ENCODE assay signal across 8 cellular contexts in the genomic region with DNA sequence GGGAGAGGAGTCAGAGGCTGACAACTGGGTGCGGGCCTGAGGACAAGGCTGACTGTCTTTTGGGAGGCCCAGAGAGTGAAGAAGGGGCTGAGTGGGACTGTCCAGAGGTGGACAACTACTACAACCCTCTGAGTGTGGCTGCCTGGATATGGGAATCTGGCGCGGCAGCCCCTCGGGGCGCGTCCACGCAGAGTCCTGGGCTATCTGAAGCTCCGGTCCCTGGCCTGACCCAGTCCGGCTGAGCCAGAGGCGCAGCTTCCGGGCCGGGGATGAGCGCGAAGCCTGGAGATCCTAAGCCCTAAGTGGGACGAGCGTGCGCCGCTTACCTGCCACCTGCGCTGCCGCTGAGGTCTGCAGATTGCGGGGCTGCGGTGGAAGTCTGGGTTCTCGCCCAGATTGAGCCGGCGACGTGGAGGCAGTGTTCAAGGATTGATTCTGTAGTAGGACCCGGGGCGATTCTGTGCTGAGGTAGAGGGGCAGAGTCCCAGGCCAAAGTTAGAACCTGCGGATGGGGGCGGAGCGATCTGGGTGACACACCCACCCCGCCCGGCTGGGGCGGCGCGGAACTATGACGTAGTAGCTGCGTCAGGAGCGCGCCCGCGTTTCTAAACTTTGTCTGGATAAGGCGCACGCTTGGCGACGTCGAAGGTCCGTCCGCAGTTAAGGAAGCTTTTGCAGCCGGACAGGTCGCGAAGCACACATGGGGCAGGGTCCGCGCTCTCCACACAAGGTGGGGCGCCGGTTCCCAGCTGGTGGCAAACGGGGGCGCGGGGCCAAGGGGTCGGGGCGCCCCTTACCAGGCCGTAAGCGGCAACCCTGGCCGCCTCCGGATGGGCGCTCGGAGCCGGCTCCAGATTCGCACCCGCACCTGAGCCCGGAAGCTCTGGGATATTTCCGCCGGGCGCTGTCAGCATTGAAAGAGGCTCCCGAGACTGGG. TPM values are rescaled to one million over a fixed set of nuclear protein-coding genes. Genes with fewer than 3 reads are reported as not detected.
DNase-seq lines count a peak whose midpoint lies in the region; ATAC-seq and TF ChIP-seq lines count a peak whose summit lies in the region.

Gene DHRS1 (minus strand): TSS at position 526 of the 937 bp plus-strand sequence. CDS start 674 bp downstream, outside the sequence.
Gene NOP9 (plus strand): TSS at position 596 of the 937 bp plus-strand sequence. CDS start 105 bp downstream, at position 701.

- no peaks in the 10 kb centered on the region for H3K27me3 ChIP-seq in BLaER1
- H3K27me3 ChIP-seq in lower lobe of right lung (ENCODE audit: low read depth): no peaks in the 10 kb centered on the region

- H3K9me3 Mint-ChIP-seq in activated CD4-positive, alpha-beta memory T cell treated with anti-CD3 and anti-CD28 coated beads, Interleukin-2, amount 10 ng/mL, durations not matched to agents 7 days and 5 days: no peaks in the 10 kb centered on the region

- H3K27ac ChIP-seq in BLaER1 (peak within 1 kb of the TSS; percentile 76), lower lobe of right lung (peak within 1 kb of the TSS; percentile 92)

- H3K9me3 ChIP-seq in BLaER1 (no peaks in the 10 kb centered on the region), lower lobe of right lung (no peaks in the 10 kb centered on the region)

- H3K36me3 ChIP-seq in BLaER1: peaks cover 50% of the 10 kb centered on the region
- peaks cover 57% of the 10 kb centered on the region for H3K36me3 ChIP-seq in lower lobe of right lung

- peaks cover 25% of the 10 kb centered on the region for H4K20me1 ChIP-seq in BLaER1

- no peak for TF ChIP-seq CTCF in lower lobe of right lung (IDR thresholded peaks at IDR 0.05)

- H3K4me3 Mint-ChIP-seq in activated CD4-positive, alpha-beta memory T cell treated with anti-CD3 and anti-CD28 coated beads, Interleukin-2, amount 10 ng/mL, durations not matched to agents 7 days and 5 days: peak within 1 kb of the TSS; percentile 84

- H3K27ac Mint-ChIP-seq in activated CD4-positive, alpha-beta memory T cell treated with anti-CD3 and anti-CD28 coated beads, Interleukin-2, amount 10 ng/mL, durations not matched to agents 7 days and 5 days: peak within 1 kb of the TSS; percentile 84

- intact Hi-C loops in lower lobe of right lung (cut with DNase I): loop anchor here (10.0 kb wide), 1 partner anchor 55 kb away; the partner anchor contains the start of gene TINF2

- peak; percentile 91 for DNase-seq in GM19238 (ENCODE audit: insufficient read length, low spot score)
- peak; percentile 71 for DNase-seq in NCI-H748 treated with DMSO at 0.1 percent for 48 hours (lab: John Stamatoyannopoulos, UW)
- peak; percentile 94 for DNase-seq in activated CD4-positive, alpha-beta memory T cell treated with anti-CD3 and anti-CD28 coated beads, Interleukin-2, amount 10 ng/mL, durations not matched to agents 7 days and 5 days
- DNase-seq in ecto neural progenitor cell (ENCODE audit: low spot score): peak; percentile 96
- peak; percentile 94 for DNase-seq in lower lobe of right lung
- peak; percentile 70 to 96 (median 84) for DNase-seq in stimulated activated CD4-positive, alpha-beta T cell treated with anti-CD3 and anti-CD28 coated beads, TNF-alpha, amount 100 ng/mL, for 1 hour (ENCODE audit: low read depth in 3 of 3, low spot score in 1 of 3)

- peak within 1 kb of the TSS; percentile 88 for H3K9ac ChIP-seq in BLaER1

- H3K36me3 Mint-ChIP-seq in activated CD4-positive, alpha-beta memory T cell treated with anti-CD3 and anti-CD28 coated beads, Interleukin-2, amount 10 ng/mL, durations not matched to agents 7 days and 5 days (ENCODE audit: low read depth): peaks cover 45% of the 10 kb centered on the region

- peak; percentile 69 for ATAC-seq in HG03442 (IDR thresholded peaks at IDR 0.05; ENCODE audit: unreplicated experiment)
- peak; percentile 94 to 95 for ATAC-seq in lower lobe of right lung

- POLR2A ChIA-PET in activated CD4-positive, alpha-beta memory T cell treated with anti-CD3 and anti-CD28 coated beads, Interleukin-2, amount 10 ng/mL, durations not matched to agents 7 days and 5 days (lab: Charles Lee): interaction anchor here (0.6 to 7.3 kb wide), 22 partner anchors 9 to 241 kb away, joined by 3 to 97 read pairs (median 5); partner anchors contain the start of genes CBLN3, CHMP4A, CIDEB and DCAF11

- H3K4me1 Mint-ChIP-seq in activated CD4-positive, alpha-beta memory T cell treated with anti-CD3 and anti-CD28 coated beads, Interleukin-2, amount 10 ng/mL, durations not matched to agents 7 days and 5 days: peaks cover 60% of the 10 kb centered on the region

- CTCF ChIA-PET in activated CD4-positive, alpha-beta memory T cell treated with anti-CD3 and anti-CD28 coated beads, Interleukin-2, amount 10 ng/mL, durations not matched to agents 7 days and 5 days (lab: Charles Lee): interaction anchor here (0.9 to 7.7 kb wide), 14 partner anchors 10 to 207 kb away, joined by 3 to 213 read pairs (median 5); partner anchors contain the start of genes CIDEB, LTB4R, LTB4R2 and MDP1

- peak within 1 kb of the TSS; percentile 99 for H3K4me2 ChIP-seq in BLaER1

- no peaks in the 10 kb centered on the region for H3K27me3 Mint-ChIP-seq in activated CD4-positive, alpha-beta memory T cell treated with anti-CD3 and anti-CD28 coated beads, Interleukin-2, amount 10 ng/mL, durations not matched to agents 7 days and 5 days

- H3K4me1 ChIP-seq in BLaER1: peaks cover 53% of the 10 kb centered on the region
- peaks cover 31% of the 10 kb centered on the region for H3K4me1 ChIP-seq in lower lobe of right lung

- H3K4me3 ChIP-seq in BLaER1 (peak within 1 kb of the TSS; percentile 87), lower lobe of right lung (peak within 1 kb of the TSS; percentile 99)

RNA-seq across cellular contexts. Expression of gene DHRS1, which starts in this region (rescaled TPM):
- total RNA-seq in activated CD4-positive, alpha-beta memory T cell treated with anti-CD3 and anti-CD28 coated beads, Interleukin-2, amount 10 ng/mL, durations not matched to agents 7 days and 5 days: 10 to 100 TPM; 31.6 to 33.4 TPM
- 22.7 TPM for total RNA-seq in lower lobe of right lung

RNA-seq across cellular contexts. Expression of gene NOP9, which starts in this region (rescaled TPM):
- 10 to 100 TPM; 25.8 to 27.7 TPM for total RNA-seq in activated CD4-positive, alpha-beta memory T cell treated with anti-CD3 and anti-CD28 coated beads, Interleukin-2, amount 10 ng/mL, durations not matched to agents 7 days and 5 days
- total RNA-seq in lower lobe of right lung: 22.0 TPM

Comparison
In these comparisons a context has a peak if more than half of its experiments do, and no peak if none do; other contexts are left out.
1. Peak in every context shown above with its lines: DNase-seq, ATAC-seq, H3K4me3 ChIP-seq and H3K27ac ChIP-seq.